Comparison of ENCODE assay signal across 1 cellular context in the genomic region with DNA sequence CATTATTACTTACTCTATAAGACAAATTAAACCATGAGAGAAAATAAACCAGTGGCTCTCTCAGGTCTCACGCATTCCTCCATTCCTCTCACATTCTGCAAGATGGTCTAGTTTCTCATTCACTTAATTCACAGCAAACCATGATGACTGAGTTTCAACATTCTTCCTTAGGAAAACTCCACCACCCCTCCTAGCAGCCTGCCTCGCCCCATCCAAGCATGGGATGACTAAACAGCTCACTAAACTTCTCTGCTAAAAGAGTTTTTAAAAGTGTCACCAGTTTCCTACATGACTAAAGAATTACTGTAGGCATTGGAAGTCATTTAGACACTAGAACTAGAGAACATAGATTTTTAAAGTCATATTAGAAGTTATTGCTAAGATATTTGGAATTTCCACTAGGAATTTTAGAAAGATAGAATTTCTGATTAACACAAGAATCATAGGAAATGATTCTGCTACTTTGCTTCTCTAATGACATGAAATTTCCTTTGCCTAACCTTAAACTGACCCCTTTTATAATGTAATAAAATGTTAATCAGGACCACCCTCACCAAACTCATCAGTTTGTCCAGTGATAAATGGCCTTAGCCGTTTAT.
TF ChIP-seq lines count a peak whose summit lies in the region.

No MANE protein-coding gene starts in this region.

TF ChIP-seq in GM23338, 12 proteins besides CTCF, POLR2A, EP300 and RAD21 (continued from another document):
- TF ChIP-seq, protein P1, sequence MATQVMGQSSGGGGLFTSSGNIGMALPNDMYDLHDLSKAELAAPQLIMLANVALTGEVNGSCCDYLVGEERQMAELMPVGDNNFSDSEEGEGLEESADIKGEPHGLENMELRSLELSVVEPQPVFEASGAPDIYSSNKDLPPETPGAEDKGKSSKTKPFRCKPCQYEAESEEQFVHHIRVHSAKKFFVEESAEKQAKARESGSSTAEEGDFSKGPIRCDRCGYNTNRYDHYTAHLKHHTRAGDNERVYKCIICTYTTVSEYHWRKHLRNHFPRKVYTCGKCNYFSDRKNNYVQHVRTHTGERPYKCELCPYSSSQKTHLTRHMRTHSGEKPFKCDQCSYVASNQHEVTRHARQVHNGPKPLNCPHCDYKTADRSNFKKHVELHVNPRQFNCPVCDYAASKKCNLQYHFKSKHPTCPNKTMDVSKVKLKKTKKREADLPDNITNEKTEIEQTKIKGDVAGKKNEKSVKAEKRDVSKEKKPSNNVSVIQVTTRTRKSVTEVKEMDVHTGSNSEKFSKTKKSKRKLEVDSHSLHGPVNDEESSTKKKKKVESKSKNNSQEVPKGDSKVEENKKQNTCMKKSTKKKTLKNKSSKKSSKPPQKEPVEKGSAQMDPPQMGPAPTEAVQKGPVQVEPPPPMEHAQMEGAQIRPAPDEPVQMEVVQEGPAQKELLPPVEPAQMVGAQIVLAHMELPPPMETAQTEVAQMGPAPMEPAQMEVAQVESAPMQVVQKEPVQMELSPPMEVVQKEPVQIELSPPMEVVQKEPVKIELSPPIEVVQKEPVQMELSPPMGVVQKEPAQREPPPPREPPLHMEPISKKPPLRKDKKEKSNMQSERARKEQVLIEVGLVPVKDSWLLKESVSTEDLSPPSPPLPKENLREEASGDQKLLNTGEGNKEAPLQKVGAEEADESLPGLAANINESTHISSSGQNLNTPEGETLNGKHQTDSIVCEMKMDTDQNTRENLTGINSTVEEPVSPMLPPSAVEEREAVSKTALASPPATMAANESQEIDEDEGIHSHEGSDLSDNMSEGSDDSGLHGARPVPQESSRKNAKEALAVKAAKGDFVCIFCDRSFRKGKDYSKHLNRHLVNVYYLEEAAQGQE (IDR thresholded peaks at IDR 0.05; ENCODE audit: unreplicated experiment): no peak
- TF ChIP-seq POLR2AphosphoS5 (IDR thresholded peaks at IDR 0.05; ENCODE audit: low read depth): no peak
- no peak for TF ChIP-seq EZH2 (IDR thresholded peaks at IDR 0.05; ENCODE audit: low read depth, unreplicated experiment)
- TF ChIP-seq NANOG (IDR thresholded peaks at IDR 0.05; ENCODE audit: borderline replicate concordance): no peak
